In genomic region chr4:41693629-41694028, GRCh38 we compare ENCODE assay signal across 8 cellular contexts. TPM values are rescaled to one million over a fixed set of nuclear protein-coding genes. Genes with fewer than 3 reads are reported as not detected.
DNase-seq lines count a peak whose midpoint lies in the region; ATAC-seq and TF ChIP-seq lines count a peak whose summit lies in the region.

No MANE protein-coding gene starts in this region.

- H3K9me3 ChIP-seq in BE2C = no peaks in the 10 kb centered on the region

- no peak overlapping the region for H3K4me3 ChIP-seq in BE2C (ENCODE audit: low read depth, low read length)

- TF ChIP-seq CTCF in BE2C (IDR thresholded peaks at IDR 0.05; ENCODE audit: low read depth, low read length) = peak; percentile 74

- H3K27me3 ChIP-seq in BE2C = no peaks in the 10 kb centered on the region

- H3K36me3 ChIP-seq in BE2C = peaks cover 53% of the 10 kb centered on the region

- ATAC-seq in GM18861 (IDR thresholded peaks at IDR 0.05; ENCODE audit: unreplicated experiment) (no peak), GM21786 (IDR thresholded peaks at IDR 0.05; ENCODE audit: unreplicated experiment) (no peak)

- H3K4me1 ChIP-seq in BE2C = peaks cover 12% of the 10 kb centered on the region

- DNase-seq in BE2C (peak; percentile 17), HT1080 (ENCODE audit: low read depth) (peak; percentile 66), SHP77 treated with DMSO at 0.1 percent for 48 hours (lab: John Stamatoyannopoulos, UW) (peak; percentile 7), glomerular visceral epithelial cell (ENCODE audit: extremely low spot score) (peak; percentile 39), MV-4-11 (lab: John Stamatoyannopoulos, UW) (no peak)
- no peak for DNase-seq in effector CD4-positive, alpha-beta T cell

RNA-seq across cellular contexts. Expression of gene PHOX2B, which starts 54.9 kb away (rescaled TPM):
- 33.5 TPM for polyA plus RNA-seq in BE2C (2012; ENCODE audit: insufficient read depth, insufficient read length, low read depth)
- total RNA-seq in HT1080 (2014; rRNA removed; shearing (Covaris generic)) = not detected in 2 replicates
- polyA plus RNA-seq in HT1080 (2015; cell fraction: cytosol; rRNA removed) = not detected in 2 replicates
- 0.03 TPM in 1 of 2 replicates, not detected in the other for polyA plus RNA-seq in HT1080 (2015; cell fraction: nucleus; rRNA removed)

Comparison
In these comparisons a context has a peak if more than half of its experiments do, and no peak if none do; other contexts are left out.
1. DNase-seq: peak in BE2C (single experiment), HT1080 (single experiment), SHP77 treated with DMSO at 0.1 percent for 48 hours (single experiment) and glomerular visceral epithelial cell (single experiment); none in effector CD4-positive, alpha-beta T cell (single experiment) and MV-4-11 (single experiment).